Comparison of ENCODE assay signal across 18 cellular contexts in the genomic region with DNA sequence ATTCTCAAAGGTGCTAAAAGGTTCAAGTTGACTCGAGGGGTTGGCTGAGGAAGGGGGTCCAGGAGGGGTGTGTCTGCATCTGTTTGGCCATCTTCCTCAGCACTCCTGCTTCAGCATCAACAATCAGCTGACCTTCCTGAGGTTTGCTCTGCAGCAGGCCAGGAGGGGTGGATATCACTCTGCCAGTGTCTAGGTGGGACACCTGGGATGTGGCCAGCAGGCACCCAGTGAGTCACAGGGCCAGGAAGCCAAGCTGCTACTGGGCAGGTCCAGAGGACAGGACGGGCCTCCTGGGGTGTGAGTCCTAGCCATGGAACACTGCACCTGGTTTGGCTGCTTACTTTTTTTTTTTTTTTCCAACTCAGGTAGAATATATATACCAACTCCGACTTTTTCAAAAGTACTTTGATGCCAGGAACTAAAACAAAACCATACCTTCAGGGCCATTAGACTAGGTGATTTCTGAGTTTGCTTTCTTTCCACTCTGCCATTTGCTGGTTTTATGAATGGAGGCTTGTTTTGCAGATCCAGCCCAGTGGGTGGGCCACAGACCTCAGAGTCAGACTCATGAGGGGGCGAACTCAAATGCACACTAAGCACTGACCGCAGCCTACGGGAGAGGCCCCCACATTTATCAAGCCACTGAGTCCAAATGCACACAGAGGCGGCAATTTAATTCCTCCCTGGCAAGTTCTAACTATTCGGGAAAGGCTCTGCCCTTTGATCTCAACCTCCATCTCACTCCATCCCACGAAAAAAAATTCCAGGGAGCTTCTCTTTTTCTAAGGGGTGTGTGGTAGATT.
DNase-seq lines count a peak whose midpoint lies in the region; ATAC-seq and TF ChIP-seq lines count a peak whose summit lies in the region.
"Had no signal": no experiment of that assay in that cellular context is flagged by ENCODE, and none has a peak within 500 bp of the region (broad histone marks: within the 10 kb centered on the region; RNA-seq: fewer than 3 reads in every experiment).

No MANE protein-coding gene starts in this region.

- H3K27ac ChIP-seq in CD4-positive, alpha-beta T cell (ENCODE audit: low read depth, low read length) = no peak overlapping the region
- H3K27ac ChIP-seq in GM23338 (ENCODE audit: low read depth) = 0 out of 2 replicates have a peak overlapping the region, but pooled peaks have one; percentile 32
- H3K27ac ChIP-seq: neural progenitor cell had no signal

- no peak for ATAC-seq in CD4-positive, alpha-beta T cell (ENCODE audit: poor library complexity)
- peak; percentile 55 for ATAC-seq in GM23338
- ATAC-seq in effector memory CD8-positive, alpha-beta T cell (replicated peaks) = no peak
- no peak for ATAC-seq in naive thymus-derived CD8-positive, alpha-beta T cell
- no peak for ATAC-seq in stimulated activated memory B cell treated with anti-CD40 and anti-IgM and Interleukin-4, amounts not matched to agents 10 μg/mL and 1 μg/mL and 100 μg/mL, for 72 hours
- ATAC-seq: activated CD4-positive, alpha-beta T cell treated with anti-CD3 and anti-CD28 coated beads for 36 hours; sciatic nerve had no signal

- peaks cover 30% of the 10 kb centered on the region for H3K79me2 ChIP-seq in GM23338 (replicated peaks; ENCODE audit: insufficient read depth)

- H3F3A ChIP-seq in GM23338 (replicated peaks; ENCODE audit: low read depth) = no peaks in the 10 kb centered on the region

- intact Hi-C loops in CD4-positive, alpha-beta T cell (cut with DNase I, micrococcal nuclease) = no loop called here

- peaks cover 11% of the 10 kb centered on the region for H4K20me1 ChIP-seq in GM23338 (replicated peaks; ENCODE audit: insufficient read depth)

- in situ Hi-C loops in ACHN (cut with HindIII; ENCODE audit: low pct_ligation_motif_present, low pct_unique_long_range_greater_than_20kb, low sequenced_read_pairs) = no loop called here

- POLR2A ChIA-PET in CD4-positive, alpha-beta T cell (lab: Charles Lee) = no interaction called here
- POLR2A ChIA-PET in naive thymus-derived CD8-positive, alpha-beta T cell (lab: Charles Lee) = interaction anchor here (0.6 to 0.7 kb wide), 2 partner anchors 42 to 118 kb away, joined by 3 to 4 read pairs; no protein-coding TSS in a partner anchor
- POLR2A ChIA-PET in HEK293T (lab: Yijun Ruan, JAX) = no interaction called here

- CTCF ChIA-PET in CD4-positive, alpha-beta T cell (lab: Charles Lee) = no interaction called here
- CTCF ChIA-PET in HEK293T (lab: Yijun Ruan, JAX) = no interaction called here

- peaks cover 4% of the 10 kb centered on the region; the same call in 1 of the 2 replicates for H3K36me3 ChIP-seq in GM23338 (ENCODE audit: insufficient read depth)
- H3K36me3 ChIP-seq: neural progenitor cell had no signal

- no peak overlapping the region for H3K4me3 ChIP-seq in GM23338
- H3K4me3 ChIP-seq: neural progenitor cell had no signal

- H3K4me1 Mint-ChIP-seq in CD4-positive, alpha-beta T cell (ENCODE audit: low read depth) = peaks cover 10% of the 10 kb centered on the region
- H3K4me1 Mint-ChIP-seq in GM23338 = peaks cover 21% of the 10 kb centered on the region
- peaks cover 5 to 10% of the 10 kb centered on the region in 2 donors for H3K4me1 Mint-ChIP-seq in effector memory CD8-positive, alpha-beta T cell (ENCODE audit: low read depth in 2 of 2)
- peaks cover 5 to 37% (median 10%) of the 10 kb centered on the region in 4 donors for H3K4me1 Mint-ChIP-seq in naive thymus-derived CD8-positive, alpha-beta T cell
- H3K4me1 Mint-ChIP-seq in stimulated activated memory B cell treated with anti-CD40 and anti-IgM and Interleukin-4, amounts not matched to agents 10 μg/mL and 1 μg/mL and 100 μg/mL, for 72 hours = peaks cover 10% of the 10 kb centered on the region

- no peaks in the 10 kb centered on the region for H3K27me3 Mint-ChIP-seq in CD4-positive, alpha-beta T cell
- H3K27me3 Mint-ChIP-seq in GM23338 (ENCODE audit: insufficient read depth, low read depth, poor library complexity) = no peaks in the 10 kb centered on the region
- no peaks in the 10 kb centered on the region for H3K27me3 Mint-ChIP-seq in effector memory CD8-positive, alpha-beta T cell
- no peaks in the 10 kb centered on the region for H3K27me3 Mint-ChIP-seq in naive thymus-derived CD8-positive, alpha-beta T cell
- H3K27me3 Mint-ChIP-seq in stimulated activated memory B cell treated with anti-CD40 and anti-IgM and Interleukin-4, amounts not matched to agents 10 μg/mL and 1 μg/mL and 100 μg/mL, for 72 hours = no peaks in the 10 kb centered on the region
- H3K27me3 Mint-ChIP-seq: activated CD4-positive, alpha-beta T cell treated with anti-CD3 and anti-CD28 coated beads for 36 hours had no signal

- H3K27me3 ChIP-seq in CD4-positive, alpha-beta T cell (ENCODE audit: control insufficient read depth, insufficient read depth, low read length) = no peaks in the 10 kb centered on the region
- no peaks in the 10 kb centered on the region for H3K27me3 ChIP-seq in GM23338 (ENCODE audit: insufficient read depth)
- H3K27me3 ChIP-seq: neural progenitor cell had no signal

- H3K4me1 ChIP-seq in GM23338 (ENCODE audit: insufficient read depth) = peaks cover 18% of the 10 kb centered on the region

- no peaks in the 10 kb centered on the region for H3K9me3 ChIP-seq in CD4-positive, alpha-beta T cell (ENCODE audit: control insufficient read depth, low read length)

- no peak overlapping the region for H2AFZ ChIP-seq in GM23338
- H2AFZ ChIP-seq: neural progenitor cell had no signal

- no peak for DNase-seq in CD4-positive, alpha-beta T cell
- DNase-seq in GM23338 (ENCODE audit: low spot score) (no peak), HEK293T (ENCODE audit: extremely low spot score) (no peak), ACHN (no peak)
- no peak for DNase-seq in effector memory CD8-positive, alpha-beta T cell
- DNase-seq in naive thymus-derived CD8-positive, alpha-beta T cell = no peak
- no peak for DNase-seq in stimulated activated CD4-positive, alpha-beta T cell treated with anti-CD3 and anti-CD28 coated beads, Interleukin-4, amount 100 ng/mL, for 24 hours
- DNase-seq: activated CD4-positive, alpha-beta T cell treated with anti-CD3 and anti-CD28 coated beads for 36 hours; activated T-cell treated with anti-CD3 and anti-CD28 coated beads, Interleukin-2, amount 50 U/mL, for 1 hour; DMS153; foreskin melanocyte; GOT3; NCI-H1694 treated with DMSO at 0.1 percent for 48 hours; NCI-H510A treated with DMSO at 0.1 percent for 48 hours; stimulated activated CD4-positive, alpha-beta T cell treated with anti-CD3 and anti-CD28 coated beads, Interleukin-2, amount 100 ng/mL, for 24 hours had no signal

- H3K27ac Mint-ChIP-seq in CD4-positive, alpha-beta T cell = peak overlapping the region; percentile 24
- H3K27ac Mint-ChIP-seq in GM23338 = peak overlapping the region; percentile 55; the same call in 1 of the 2 replicates
- peak overlapping the region; percentile 41 to 46 for H3K27ac Mint-ChIP-seq in effector memory CD8-positive, alpha-beta T cell
- peak overlapping the region in 9 of 10 donors; percentile 40 to 87 (median 59) for H3K27ac Mint-ChIP-seq in naive thymus-derived CD8-positive, alpha-beta T cell
- no peak overlapping the region for H3K27ac Mint-ChIP-seq in stimulated activated memory B cell treated with anti-CD40 and anti-IgM and Interleukin-4, amounts not matched to agents 10 μg/mL and 1 μg/mL and 100 μg/mL, for 72 hours
- H3K27ac Mint-ChIP-seq: activated CD4-positive, alpha-beta T cell treated with anti-CD3 and anti-CD28 coated beads for 36 hours had no signal

- H3K36me3 Mint-ChIP-seq in CD4-positive, alpha-beta T cell (ENCODE audit: low read depth) = peaks cover 89% of the 10 kb centered on the region
- H3K36me3 Mint-ChIP-seq in GM23338 (ENCODE audit: low read depth) = peaks cover 8% of the 10 kb centered on the region; the same call in 2 of the 3 replicates
- peaks cover 15% of the 10 kb centered on the region for H3K36me3 Mint-ChIP-seq in effector memory CD8-positive, alpha-beta T cell (ENCODE audit: insufficient read depth)
- peaks cover 0 to 86% (median 10%) of the 10 kb centered on the region in 3 donors for H3K36me3 Mint-ChIP-seq in naive thymus-derived CD8-positive, alpha-beta T cell
- peaks cover 32% of the 10 kb centered on the region for H3K36me3 Mint-ChIP-seq in stimulated activated memory B cell treated with anti-CD40 and anti-IgM and Interleukin-4, amounts not matched to agents 10 μg/mL and 1 μg/mL and 100 μg/mL, for 72 hours

- TF ChIP-seq CTCF in CD4-positive, alpha-beta T cell (IDR thresholded peaks at IDR 0.05) = no peak
- no peak for TF ChIP-seq CTCF in GM23338 (conservative IDR thresholded peaks at IDR 0.05; ENCODE audit: low read depth in 2 of 2)

- no peaks in the 10 kb centered on the region for H3K9me3 Mint-ChIP-seq in CD4-positive, alpha-beta T cell
- H3K9me3 Mint-ChIP-seq in GM23338 = no peaks in the 10 kb centered on the region
- H3K9me3 Mint-ChIP-seq in effector memory CD8-positive, alpha-beta T cell = no peaks in the 10 kb centered on the region
- H3K9me3 Mint-ChIP-seq in naive thymus-derived CD8-positive, alpha-beta T cell = no peaks in the 10 kb centered on the region
- no peaks in the 10 kb centered on the region for H3K9me3 Mint-ChIP-seq in stimulated activated memory B cell treated with anti-CD40 and anti-IgM and Interleukin-4, amounts not matched to agents 10 μg/mL and 1 μg/mL and 100 μg/mL, for 72 hours
- H3K9me3 Mint-ChIP-seq: neural progenitor cell had no signal

- peak overlapping the region; percentile 68 for H3K4me2 ChIP-seq in GM23338
- H3K4me2 ChIP-seq: neural progenitor cell had no signal

- H3K9me2 ChIP-seq in GM23338 (ENCODE audit: insufficient read depth) = no peaks in the 10 kb centered on the region

- H3K4me3 Mint-ChIP-seq in CD4-positive, alpha-beta T cell = no peak overlapping the region
- H3K4me3 Mint-ChIP-seq in GM23338 = no peak overlapping the region
- no peak overlapping the region for H3K4me3 Mint-ChIP-seq in effector memory CD8-positive, alpha-beta T cell
- no peak overlapping the region for H3K4me3 Mint-ChIP-seq in naive thymus-derived CD8-positive, alpha-beta T cell
- no peak overlapping the region for H3K4me3 Mint-ChIP-seq in stimulated activated memory B cell treated with anti-CD40 and anti-IgM and Interleukin-4, amounts not matched to agents 10 μg/mL and 1 μg/mL and 100 μg/mL, for 72 hours
- H3K4me3 Mint-ChIP-seq: activated CD4-positive, alpha-beta T cell treated with anti-CD3 and anti-CD28 coated beads for 36 hours; neural progenitor cell had no signal

TF ChIP-seq in GM23338, 12 proteins besides CTCF, POLR2A, EP300 and RAD21 (continues in another document):
- TF ChIP-seq NANOG (IDR thresholded peaks at IDR 0.05; ENCODE audit: borderline replicate concordance) (no peak), EZH2phosphoT487 (IDR thresholded peaks at IDR 0.05; ENCODE audit: unreplicated experiment) (no peak)

TF ChIP-seq in HEK293T, 16 proteins besides CTCF, POLR2A, EP300 and RAD21 (continues in another document):
- TF ChIP-seq FOXK2 (IDR thresholded peaks at IDR 0.05) (no peak), LEF1 (IDR thresholded peaks at IDR 0.05; ENCODE audit: borderline replicate concordance) (no peak), L3MBTL2 (conservative IDR thresholded peaks at IDR 0.05) (no peak), ELF4 (IDR thresholded peaks at IDR 0.05) (no peak), HDGF (IDR thresholded peaks at IDR 0.05; ENCODE audit: borderline replicate concordance) (no peak), FOXM1 (IDR thresholded peaks at IDR 0.05; ENCODE audit: borderline replicate concordance) (no peak), ARNT (IDR thresholded peaks at IDR 0.05) (no peak), ZNF384 (IDR thresholded peaks at IDR 0.05) (no peak)
